16 cellular contexts compared by ENCODE assay signal in the genomic region with DNA sequence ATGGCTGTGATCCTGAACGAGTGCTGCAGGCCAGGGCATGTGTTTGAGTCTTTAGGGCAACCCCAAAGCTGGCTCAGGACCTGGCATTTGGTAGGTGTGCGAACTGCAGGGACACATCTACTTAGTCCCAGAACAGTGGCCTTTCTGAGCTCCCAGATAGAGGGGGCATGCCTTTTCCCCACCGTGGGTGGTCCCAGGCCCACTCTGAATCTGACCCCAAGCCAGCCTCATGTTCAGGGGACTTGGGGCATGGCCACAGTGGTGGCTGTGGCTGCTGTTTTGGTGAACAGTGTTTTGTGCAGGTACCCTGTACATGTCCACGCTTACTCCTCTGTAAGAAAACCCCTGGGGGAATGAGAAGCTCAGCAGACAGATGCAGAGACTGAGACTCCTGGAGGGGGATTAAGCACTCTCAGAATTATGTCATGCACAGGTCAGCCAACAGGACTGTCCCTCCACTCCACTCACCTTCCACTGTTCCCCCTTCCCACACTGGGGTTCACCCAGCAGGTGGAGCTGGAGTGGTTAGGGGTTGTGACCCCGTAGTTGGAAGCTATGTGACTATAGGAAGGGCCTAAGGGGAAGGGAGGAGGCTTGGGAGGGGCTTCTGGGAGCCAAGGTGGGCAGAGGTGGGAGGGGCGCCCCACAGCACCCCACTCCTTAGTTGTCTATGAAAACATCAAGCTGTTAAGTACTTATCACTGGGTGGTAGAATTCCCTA. TPM values are rescaled to one million over a fixed set of nuclear protein-coding genes. Genes with fewer than 3 reads are reported as not detected.
"Had no signal": no experiment of that assay in that cellular context is flagged by ENCODE, and none has a peak within 500 bp of the region (broad histone marks: within the 10 kb centered on the region; RNA-seq: fewer than 3 reads in every experiment).

No MANE protein-coding gene starts in this region.

- DNase-seq: activated CD4-positive, alpha-beta T cell treated with anti-CD3 and anti-CD28 coated beads for 1 hour; activated naive CD8-positive, alpha-beta T cell treated with anti-CD3 and anti-CD28 coated beads for 36 hours; amniotic stem cell; erythroblast; hypothalamus; left ventricle myocardium inferior; mesenchymal stem cell; naive thymus-derived CD8-positive, alpha-beta T cell; stimulated activated CD4-positive, alpha-beta T cell treated with anti-CD3 and anti-CD28 coated beads, Interleukin-4, amount 100 ng/mL, for 4 hours had no signal

- H3K9me3 Mint-ChIP-seq: activated naive CD8-positive, alpha-beta T cell treated with anti-CD3 and anti-CD28 coated beads for 36 hours; naive thymus-derived CD8-positive, alpha-beta T cell; stimulated activated memory B cell treated with anti-CD40 and anti-IgM and Interleukin-4, amounts not matched to agents 10 μg/mL and 1 μg/mL and 100 μg/mL, for 72 hours; T-helper 1 cell treated with Interleukin-12 subunit alpha and Interleukin-12 subunit beta and Interleukin-4 antibody, amounts not matched to agents 30 μg/mL and 1 μg/mL, for 36 hours had no signal

- H3K36me3 ChIP-seq: cardiac muscle cell, left ventricle myocardium inferior, pancreas, thoracic aorta had no signal

- H3K9me3 ChIP-seq: left ventricle myocardium inferior, pancreas, thoracic aorta had no signal

- H3K36me3 Mint-ChIP-seq: activated naive CD8-positive, alpha-beta T cell treated with anti-CD3 and anti-CD28 coated beads for 36 hours; naive thymus-derived CD8-positive, alpha-beta T cell; stimulated activated memory B cell treated with anti-CD40 and anti-IgM and Interleukin-4, amounts not matched to agents 10 μg/mL and 1 μg/mL and 100 μg/mL, for 72 hours had no signal

- H3K27me3 ChIP-seq: cardiac muscle cell, dorsolateral prefrontal cortex, pancreas had no signal

- ATAC-seq: naive thymus-derived CD8-positive, alpha-beta T cell; sciatic nerve; stimulated activated memory B cell treated with anti-CD40 and anti-IgM and Interleukin-4, amounts not matched to agents 10 μg/mL and 1 μg/mL and 100 μg/mL, for 72 hours had no signal

- H3K27ac Mint-ChIP-seq: activated naive CD8-positive, alpha-beta T cell treated with anti-CD3 and anti-CD28 coated beads for 36 hours; naive thymus-derived CD8-positive, alpha-beta T cell; stimulated activated memory B cell treated with anti-CD40 and anti-IgM and Interleukin-4, amounts not matched to agents 10 μg/mL and 1 μg/mL and 100 μg/mL, for 72 hours; T-helper 1 cell treated with Interleukin-12 subunit alpha and Interleukin-12 subunit beta and Interleukin-4 antibody, amounts not matched to agents 30 μg/mL and 1 μg/mL, for 36 hours had no signal

- H3K27me3 Mint-ChIP-seq: activated naive CD8-positive, alpha-beta T cell treated with anti-CD3 and anti-CD28 coated beads for 36 hours had no signal

- H3K4me1 ChIP-seq: left ventricle myocardium inferior, pancreas had no signal

- H3K27ac ChIP-seq: cardiac muscle cell, dorsolateral prefrontal cortex, left ventricle myocardium inferior, pancreas, thoracic aorta had no signal

- H3K4me3 ChIP-seq: cardiac muscle cell, dorsolateral prefrontal cortex, left ventricle myocardium inferior, pancreas, thoracic aorta had no signal

- H3K4me1 Mint-ChIP-seq: activated naive CD8-positive, alpha-beta T cell treated with anti-CD3 and anti-CD28 coated beads for 36 hours; stimulated activated memory B cell treated with anti-CD40 and anti-IgM and Interleukin-4, amounts not matched to agents 10 μg/mL and 1 μg/mL and 100 μg/mL, for 72 hours had no signal

- H3K4me3 Mint-ChIP-seq: activated naive CD8-positive, alpha-beta T cell treated with anti-CD3 and anti-CD28 coated beads for 36 hours; naive thymus-derived CD8-positive, alpha-beta T cell; stimulated activated memory B cell treated with anti-CD40 and anti-IgM and Interleukin-4, amounts not matched to agents 10 μg/mL and 1 μg/mL and 100 μg/mL, for 72 hours; T-helper 1 cell treated with Interleukin-12 subunit alpha and Interleukin-12 subunit beta and Interleukin-4 antibody, amounts not matched to agents 30 μg/mL and 1 μg/mL, for 36 hours had no signal

RNA-seq across cellular contexts. Expression of a gene that starts 16.4 kb away (rescaled TPM):
- polyA plus RNA-seq: naive thymus-derived CD8-positive, alpha-beta T cell had no signal
